7 cellular contexts compared by ENCODE assay signal in the genomic region with DNA sequence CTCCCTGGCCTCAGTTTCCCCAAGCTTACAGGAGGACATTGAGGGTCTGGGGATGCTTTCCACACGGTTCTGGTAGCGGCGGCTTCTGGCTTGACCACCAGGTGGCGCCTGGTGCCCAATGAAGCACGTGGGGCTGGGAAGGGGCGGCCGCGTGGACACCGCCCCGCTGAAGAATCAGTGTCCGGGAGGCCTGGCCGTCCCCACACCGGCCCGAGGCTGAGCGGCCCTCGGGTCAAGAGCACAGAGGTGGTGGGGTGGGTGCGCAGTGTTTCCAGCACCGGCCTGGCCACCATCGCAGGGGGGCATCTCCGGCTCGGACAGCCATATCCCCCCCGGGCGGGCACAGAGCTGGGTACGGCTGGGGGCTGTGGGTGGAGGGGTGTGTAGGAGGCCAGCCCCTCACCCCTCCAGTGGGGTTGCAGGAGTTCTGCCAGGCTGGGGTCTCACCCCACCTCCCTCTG. TPM values are rescaled to one million over a fixed set of nuclear protein-coding genes. Genes with fewer than 3 reads are reported as not detected.
A peak's percentile ranks its signal among the peaks of the same experiment; 100 is the strongest.
DNase-seq lines count a peak whose midpoint lies in the region; ATAC-seq, FAIRE-seq and TF ChIP-seq lines count a peak whose summit lies in the region.

No MANE protein-coding gene starts in this region.

- peaks cover 0 to 6% (median 0%) of the 10 kb centered on the region in 4 experiments; a peak in 2 of 7 replicates for H3K27me3 ChIP-seq in H1 (replicated peaks in 1 of 4; ENCODE audit: control insufficient read depth in 3 of 4, extremely low read depth in 1 of 4, insufficient read depth in 3 of 4, low read length in 3 of 4)

- FAIRE-seq in GM12892 (lab: Jason Lieb, UNC) (peak; percentile 67), H1 (lab: Jason Lieb, UNC) (no peak)

- peak overlapping the region; percentile 91 for H4K8ac ChIP-seq in H1 (ENCODE audit: extremely low read depth, insufficient read depth, low read length)

- no peak overlapping the region for H3K4me3 ChIP-seq in H1 (ENCODE audit: extremely low read depth in 1 of 4, insufficient read depth in 2 of 4, low read depth in 3 of 4, low read length in 4 of 4)

- no peak for ATAC-seq in GM19023 (IDR thresholded peaks at IDR 0.05; ENCODE audit: unreplicated experiment)

- H3K36me3 ChIP-seq in H1 (ENCODE audit: control insufficient read depth in 2 of 4, insufficient read depth in 4 of 4, low read length in 3 of 4): no peaks in the 10 kb centered on the region

- TF ChIP-seq POLR2A in GM12892 (IDR thresholded peaks at IDR 0.05; ENCODE audit: low read depth, low read length) (no peak), H1 (IDR thresholded peaks at IDR 0.05; ENCODE audit: control extremely low read depth in 1 of 2, low read depth in 2 of 2, low read length in 2 of 2) (no peak)

- 0 out of 4 replicates have a peak overlapping the region, but pooled peaks of 1 of the 2 experiments have one; percentile 27 for H3K4me2 ChIP-seq in H1 (ENCODE audit: insufficient read depth in 1 of 2, low read depth in 2 of 2, low read length in 2 of 2)

- H3K9ac ChIP-seq in H1 (replicated peaks in 1 of 4; ENCODE audit: extremely low read depth in 1 of 4, low read depth in 3 of 4, low read length in 3 of 4): no peak overlapping the region

- no peak overlapping the region for H3K56ac ChIP-seq in H1 (replicated peaks; ENCODE audit: insufficient read length, low read depth, low read length)

- no peak for TF ChIP-seq EP300 in H1 (IDR thresholded peaks at IDR 0.05; ENCODE audit: borderline replicate concordance in 1 of 2, low read depth in 2 of 2, low read length in 2 of 2)

- no peaks in the 10 kb centered on the region for H3K79me1 ChIP-seq in H1 (ENCODE audit: low read depth, low read length)

- no peak overlapping the region; the same call in 1 of the 2 replicates for H2AFZ ChIP-seq in H1 (ENCODE audit: low read length)

- no peak overlapping the region for H2BK12ac ChIP-seq in H1 (ENCODE audit: low read depth, low read length)

- H2BK15ac ChIP-seq in H1 (ENCODE audit: low read length): 0 out of 2 replicates have a peak overlapping the region, but pooled peaks have one; percentile 4

- no peaks in the 10 kb centered on the region for H3K9me3 ChIP-seq in H1 (ENCODE audit: insufficient read depth in 2 of 2, low read depth in 1 of 2, low read length in 1 of 2)

- H4K20me1 ChIP-seq in H1 (replicated peaks in 1 of 2; ENCODE audit: control insufficient read depth in 1 of 2, insufficient read depth in 2 of 2, low read length in 2 of 2): peaks cover 0 to 1% of the 10 kb centered on the region in 2 experiments

- peak; percentile 93 for DNase-seq in GM12892 (ENCODE audit: insufficient read length)
- DNase-seq in NCI-H2227 (lab: John Stamatoyannopoulos, UW; ENCODE audit: unreplicated experiment): peak; percentile 69
- peak; percentile 18 to 61 (median 42) for DNase-seq in activated CD8-positive, alpha-beta memory T cell treated with anti-CD3 and anti-CD28 coated beads for 48 hours (ENCODE audit: low read depth in 2 of 3, low spot score in 2 of 3)
- peak in 1 of 2 experiments; percentile 90 for DNase-seq in H1 (ENCODE audit: low read depth in 1 of 2, low spot score in 2 of 2)
- peak; percentile 73 for DNase-seq in myocyte (ENCODE audit: low read depth)
- DNase-seq in stimulated activated CD8-positive, alpha-beta memory T cell treated with anti-CD3 and anti-CD28 coated beads, Interleukin-7, amount 100 ng/mL, for 1 hour (ENCODE audit: low read depth in 2 of 2): peak; percentile 24 to 57

- no peaks in the 10 kb centered on the region for H3K23me2 ChIP-seq in H1 (ENCODE audit: low read depth, low read length)

- WGBS in H1 (ENCODE audit: extremely low coverage in 1 of 2, insufficient coverage in 1 of 2, insufficient read length in 1 of 2, insufficient replicate concordance in 2 of 2, low coverage in 1 of 2, low lambda C conversion rate in 2 of 2, missing lambda C conversion rate in 1 of 2), 2 experiments: 37% methylated on average over 24 of the region's 24 CpGs; no CpG with 5 or more reads in 1 of the 2 experiments

- peak; percentile 81 to 82 for TF ChIP-seq RAD21 in H1 (IDR thresholded peaks at IDR 0.05 in 1 of 2, conservative IDR thresholded peaks at IDR 0.05 in 1 of 2; ENCODE audit: low read depth in 2 of 2, low read length in 2 of 2)

- H3K14ac ChIP-seq in H1 (ENCODE audit: insufficient read length): no peak overlapping the region

- H3K18ac ChIP-seq in H1 (ENCODE audit: extremely low read depth, low read length): no peak overlapping the region

- H2BK20ac ChIP-seq in H1 (ENCODE audit: low read length): no peak overlapping the region

- H3K27ac ChIP-seq in H1 (ENCODE audit: low read depth, low read length): no peak overlapping the region

- peak overlapping the region; percentile 89 for H4K91ac ChIP-seq in H1 (replicated peaks; ENCODE audit: insufficient read length, low read length)

- H2AK5ac ChIP-seq in H1 (ENCODE audit: low read depth, low read length): no peak overlapping the region

- H3K23ac ChIP-seq in H1 (ENCODE audit: insufficient read length): no peak overlapping the region

- H3K4me1 ChIP-seq in H1 (replicated peaks in 1 of 4; ENCODE audit: control insufficient read depth in 3 of 4, insufficient read depth in 4 of 4, low read length in 3 of 4): peaks cover 0 to 3% (median 0%) of the 10 kb centered on the region in 4 experiments; a peak in 3 of 7 replicates

- H3K79me2 ChIP-seq in H1 (ENCODE audit: control insufficient read depth in 1 of 2, insufficient read depth in 2 of 2, low read length in 2 of 2): no peaks in the 10 kb centered on the region

- peak; percentile 84 to 93 (median 86) for TF ChIP-seq CTCF in H1 (IDR thresholded peaks at IDR 0.05; ENCODE audit: control extremely low read depth in 1 of 3, insufficient read depth in 1 of 3, low read depth in 1 of 3, low read length in 3 of 3)

- H2BK5ac ChIP-seq in H1 (ENCODE audit: low read depth, low read length): no peak overlapping the region

- CTCF ChIA-PET in H1 (lab: Charles Lee; ENCODE audit: partially characterized antibody): interaction anchor here (0.6 to 4.6 kb wide), 34 partner anchors 11 to 490 kb away, joined by 3 to 44 read pairs (median 5); no protein-coding TSS in a partner anchor

- H3K4ac ChIP-seq in H1 (replicated peaks; ENCODE audit: insufficient read length, low read depth, low read length): peak overlapping the region; percentile 78

- peak overlapping the region; percentile 24 for H4K5ac ChIP-seq in H1 (ENCODE audit: insufficient read length, low read depth, low read length)

- peak overlapping the region; percentile 64 for H2BK120ac ChIP-seq in H1 (replicated peaks; ENCODE audit: low read depth, low read length)

- POLR2A ChIA-PET in H1 (lab: Charles Lee; ENCODE audit: partially characterized antibody): interaction anchor here (1.1 to 1.2 kb wide), 2 partner anchors 115 to 174 kb away, joined by 3 to 4 read pairs; a partner anchor contains a TSS

TF ChIP-seq in H1, 55 proteins besides CTCF, POLR2A, EP300 and RAD21 (continues in another document):
- no peak for TF ChIP-seq SP2 (IDR thresholded peaks at IDR 0.05; ENCODE audit: low read length)
- no peak for TF ChIP-seq POLR2AphosphoS5 (IDR thresholded peaks at IDR 0.05; ENCODE audit: low read depth, low read length)
- TF ChIP-seq RBBP5 (IDR thresholded peaks at IDR 0.05; ENCODE audit: borderline replicate concordance, low read depth, low read length): no peak
- peak; percentile 55 for TF ChIP-seq BACH1 (IDR thresholded peaks at IDR 0.05; ENCODE audit: low read length)
- TF ChIP-seq, protein P1, sequence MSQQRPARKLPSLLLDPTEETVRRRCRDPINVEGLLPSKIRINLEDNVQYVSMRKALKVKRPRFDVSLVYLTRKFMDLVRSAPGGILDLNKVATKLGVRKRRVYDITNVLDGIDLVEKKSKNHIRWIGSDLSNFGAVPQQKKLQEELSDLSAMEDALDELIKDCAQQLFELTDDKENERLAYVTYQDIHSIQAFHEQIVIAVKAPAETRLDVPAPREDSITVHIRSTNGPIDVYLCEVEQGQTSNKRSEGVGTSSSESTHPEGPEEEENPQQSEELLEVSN (IDR thresholded peaks at IDR 0.05): peak; percentile 87
- TF ChIP-seq SUZ12 (IDR thresholded peaks at IDR 0.05; ENCODE audit: low read length): no peak
- TF ChIP-seq, protein P2, sequence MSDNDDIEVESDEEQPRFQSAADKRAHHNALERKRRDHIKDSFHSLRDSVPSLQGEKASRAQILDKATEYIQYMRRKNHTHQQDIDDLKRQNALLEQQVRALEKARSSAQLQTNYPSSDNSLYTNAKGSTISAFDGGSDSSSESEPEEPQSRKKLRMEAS (IDR thresholded peaks at IDR 0.05): peak; percentile 98
- no peak for TF ChIP-seq FOSL1 (IDR thresholded peaks at IDR 0.05; ENCODE audit: insufficient read depth, low read depth, low read length)
- TF ChIP-seq SIN3A (conservative IDR thresholded peaks at IDR 0.05 in 1 of 2, IDR thresholded peaks at IDR 0.05 in 1 of 2; ENCODE audit: low read depth in 1 of 2, low read length in 2 of 2): 0 out of 4 replicates have a peak, but pooled peaks of 1 of the 2 experiments have one; percentile 25
- no peak for TF ChIP-seq RNF2 (IDR thresholded peaks at IDR 0.05; ENCODE audit: borderline replicate concordance, low read depth, low read length, missing control alignments, poor library complexity, severe bottlenecking)
- TF ChIP-seq CEBPB (IDR thresholded peaks at IDR 0.05; ENCODE audit: low read depth, low read length): no peak
- no peak for TF ChIP-seq BCL11A (IDR thresholded peaks at IDR 0.05; ENCODE audit: low read depth in 2 of 2, low read length in 2 of 2)
- TF ChIP-seq, protein P3, sequence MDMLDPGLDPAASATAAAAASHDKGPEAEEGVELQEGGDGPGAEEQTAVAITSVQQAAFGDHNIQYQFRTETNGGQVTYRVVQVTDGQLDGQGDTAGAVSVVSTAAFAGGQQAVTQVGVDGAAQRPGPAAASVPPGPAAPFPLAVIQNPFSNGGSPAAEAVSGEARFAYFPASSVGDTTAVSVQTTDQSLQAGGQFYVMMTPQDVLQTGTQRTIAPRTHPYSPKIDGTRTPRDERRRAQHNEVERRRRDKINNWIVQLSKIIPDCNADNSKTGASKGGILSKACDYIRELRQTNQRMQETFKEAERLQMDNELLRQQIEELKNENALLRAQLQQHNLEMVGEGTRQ (IDR thresholded peaks at IDR 0.05; ENCODE audit: low read length): peak; percentile 52
- TF ChIP-seq SIX5 (IDR thresholded peaks at IDR 0.05; ENCODE audit: low read depth, low read length): no peak

RNA-seq across cellular contexts. Expression of a gene that starts 27.8 kb away (rescaled TPM):
- 6.2 TPM for polyA plus RNA-seq in GM12892 (2012; ENCODE audit: missing spikeins)
- total RNA-seq in H1 (2021; fragmentation: NEBNext Ultra II Directional; extraction: Animal tissue kit (Norgen Biotek cat#: 25700)): 8.2 and 10.0 TPM in 2 replicates
- 3.1 and 3.3 TPM in 2 replicates for polyA plus RNA-seq in H1 (2011; rRNA removed)
- 3.6 TPM for polyA plus RNA-seq in H1 (2011; cell fraction: cytosol; rRNA removed)
- 9.9 TPM for polyA plus RNA-seq in H1 (2011; cell fraction: nucleus; rRNA removed)
- 3.8 to 4.8 TPM (median 4.5 TPM) in 4 replicates for polyA plus RNA-seq in H1 (2012, experiment 1 of 2)
- polyA plus RNA-seq in H1 (2012, experiment 2 of 2): 3.1 TPM
- polyA plus RNA-seq in H1 (2013, experiment 1 of 2): 3.9 TPM
- 3.4 TPM for polyA plus RNA-seq in H1 (2013, experiment 2 of 2)
- polyA minus RNA-seq in H1 (2011; rRNA and poly(A)+ RNA removed): 6.5 and 7.4 TPM in 2 replicates
- 3.2 TPM for polyA minus RNA-seq in H1 (2011; cell fraction: cytosol; rRNA and poly(A)+ RNA removed)
- 14.7 TPM for polyA minus RNA-seq in H1 (2011; cell fraction: nucleus; rRNA and poly(A)+ RNA removed)
- 17.5 and 26.3 TPM in 2 replicates for total RNA-seq in myocyte
- polyA plus RNA-seq in myocyte (2012): 7.7 TPM
